26 cellular contexts compared by ENCODE assay signal in the genomic region with DNA sequence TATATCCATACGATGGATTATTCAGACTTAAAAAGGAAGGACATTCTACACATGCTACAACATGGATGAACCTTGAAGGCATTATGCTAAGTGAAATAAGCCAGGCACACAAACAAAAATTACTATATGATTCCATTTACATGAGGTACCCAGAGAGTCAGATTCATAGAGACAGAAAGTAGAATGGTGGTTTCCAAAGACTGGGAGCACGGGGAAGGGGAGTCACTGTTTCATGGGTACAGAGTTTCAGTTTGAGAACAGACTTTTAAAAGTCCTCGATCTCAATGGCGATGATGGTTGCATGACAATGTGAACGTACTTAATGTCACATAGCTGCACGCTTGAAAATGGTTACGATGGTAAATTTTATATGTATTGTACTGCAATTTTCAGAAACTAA.
"Had no signal": no experiment of that assay in that cellular context is flagged by ENCODE, and none has a peak within 500 bp of the region (broad histone marks: within the 10 kb centered on the region; RNA-seq: fewer than 3 reads in every experiment).

No MANE protein-coding gene starts in this region.

- H3K27ac Mint-ChIP-seq: nephron; stimulated activated naive B cell treated with anti-CD40 and anti-IgM and Interleukin-4, amounts not matched to agents 10 μg/mL and 1 μg/mL and 100 μg/mL, for 72 hours had no signal

- H3K9me3 Mint-ChIP-seq: nephron; neural crest cell; stimulated activated naive B cell treated with anti-CD40 and anti-IgM and Interleukin-4, amounts not matched to agents 10 μg/mL and 1 μg/mL and 100 μg/mL, for 72 hours had no signal

- ATAC-seq: left colon; left lung; lower lobe of right lung; naive thymus-derived CD8-positive, alpha-beta T cell; pancreas; right lobe of liver; stimulated activated naive B cell treated with anti-CD40 and anti-IgM and Interleukin-4, amounts not matched to agents 10 μg/mL and 1 μg/mL and 100 μg/mL, for 72 hours; stimulated activated naive CD8-positive, alpha-beta T cell treated with anti-CD3 and anti-CD28 coated beads, Interleukin-15, Interleukin-2, amounts not matched to agents 100 U/mL and 50 U/mL, for 24 hours had no signal

- H3K4me3 Mint-ChIP-seq: nephron; neural crest cell; stimulated activated naive B cell treated with anti-CD40 and anti-IgM and Interleukin-4, amounts not matched to agents 10 μg/mL and 1 μg/mL and 100 μg/mL, for 72 hours had no signal

- H3K9me3 ChIP-seq: left lung, lower lobe of right lung, pancreas, right atrium auricular region, right lobe of liver, stomach, testis, thyroid gland, transverse colon, upper lobe of left lung, vagina had no signal

- DNase-seq: hippocampal formation; kidney; left colon; left lung; lower lobe of right lung; mammary epithelial cell; mesenchymal stem cell; naive thymus-derived CD8-positive, alpha-beta T cell; nucleus accumbens; pancreas; right lobe of liver; stimulated activated CD4-positive, alpha-beta T cell treated with anti-CD3 and anti-CD28 coated beads, Interleukin-1b, Interleukin-23, amount 100 ng/mL, for 48 hours; stimulated activated CD4-positive, alpha-beta T cell treated with anti-CD3 and anti-CD28 coated beads, Interleukin-2, amount 100 ng/mL, for 48 hours; stimulated activated CD4-positive, alpha-beta T cell treated with anti-CD3 and anti-CD28 coated beads, Interleukin-4, amount 100 ng/mL, for 4 hours; stimulated activated CD8-positive, alpha-beta memory T cell treated with anti-CD3 and anti-CD28 coated beads, Interleukin-4, amount 100 ng/mL, for 48 hours; stimulated activated naive B cell treated with anti-CD40 and anti-IgM and Interleukin-4, amounts not matched to agents 10 μg/mL and 1 μg/mL and 100 μg/mL, for 72 hours; stimulated activated naive CD8-positive, alpha-beta T cell treated with anti-CD3 and anti-CD28 coated beads, Interleukin-15, Interleukin-2, amounts not matched to agents 100 U/mL and 50 U/mL, for 24 hours; stomach; testis; thyroid gland; transverse colon; upper lobe of left lung had no signal

- H3K27me3 Mint-ChIP-seq: naive thymus-derived CD8-positive, alpha-beta T cell; stimulated activated naive B cell treated with anti-CD40 and anti-IgM and Interleukin-4, amounts not matched to agents 10 μg/mL and 1 μg/mL and 100 μg/mL, for 72 hours had no signal
